Comparison of ENCODE assay signal across 18 cellular contexts in the genomic region with DNA sequence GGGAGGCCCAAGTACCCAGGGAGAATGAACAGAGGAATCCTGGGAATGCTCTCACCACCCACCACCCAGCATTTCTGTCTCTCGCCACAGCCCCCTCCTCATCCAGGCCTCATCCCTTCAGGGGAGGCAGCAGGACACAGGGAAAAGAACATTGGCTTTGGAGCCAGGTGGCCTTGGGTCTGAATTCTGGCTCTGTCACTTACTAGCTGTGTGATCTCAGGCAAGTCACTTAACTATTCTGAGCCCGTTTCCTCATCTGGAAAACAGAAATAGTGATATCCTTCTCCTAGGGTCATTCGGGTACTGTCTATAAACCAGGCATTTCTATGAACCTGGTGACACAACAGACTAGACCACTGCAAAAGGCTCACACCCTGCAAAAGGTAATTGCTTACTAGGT. TPM values are rescaled to one million over a fixed set of nuclear protein-coding genes. Genes with fewer than 3 reads are reported as not detected.
DNase-seq lines count a peak whose midpoint lies in the region; ATAC-seq, FAIRE-seq and TF ChIP-seq lines count a peak whose summit lies in the region.
"Had no signal": no experiment of that assay in that cellular context is flagged by ENCODE, and none has a peak within 500 bp of the region (broad histone marks: within the 10 kb centered on the region; RNA-seq: fewer than 3 reads in every experiment).

No MANE protein-coding gene starts in this region.

- H3K4me1 ChIP-seq in K562 (replicated peaks in 1 of 2; ENCODE audit: control insufficient read depth in 2 of 2, insufficient read depth in 2 of 2, low read length in 2 of 2) (peaks cover 15 to 27% of the 10 kb centered on the region in 2 experiments; a peak in 4 of 5 replicates), mesendoderm (ENCODE audit: control insufficient read depth, low read depth, low read length) (peaks cover 7% of the 10 kb centered on the region), neuronal stem cell (ENCODE audit: control insufficient read depth in 2 of 2, insufficient read depth in 1 of 2, low read depth in 1 of 2, low read length in 2 of 2) (peaks cover 7 to 10% of the 10 kb centered on the region in 2 donors)

- H4K8ac ChIP-seq in mesendoderm (ENCODE audit: low read depth, low read length) (no peak overlapping the region), neuronal stem cell (ENCODE audit: low read depth, low read length) (no peak overlapping the region)

- H4K20me1 ChIP-seq in K562 (replicated peaks; ENCODE audit: control insufficient read depth, insufficient read depth, low read length): no peaks in the 10 kb centered on the region

- H3K9me3 ChIP-seq in K562 (replicated peaks; ENCODE audit: control insufficient read depth, insufficient read depth, low read depth, low read length) (no peaks in the 10 kb centered on the region), neuronal stem cell (replicated peaks in 1 of 2; ENCODE audit: control insufficient read depth in 2 of 2, insufficient read depth in 1 of 2, low read depth in 1 of 2, low read length in 2 of 2) (no peaks in the 10 kb centered on the region)

- no peaks in the 10 kb centered on the region for H3K36me3 Mint-ChIP-seq in activated CD4-positive, alpha-beta T cell treated with anti-CD3 and anti-CD28 coated beads for 36 hours (ENCODE audit: low read depth)
- no peaks in the 10 kb centered on the region for H3K36me3 Mint-ChIP-seq in naive thymus-derived CD8-positive, alpha-beta T cell
- H3K36me3 Mint-ChIP-seq: CD4-positive, alpha-beta memory T cell had no signal

- no peaks in the 10 kb centered on the region for H3K79me2 ChIP-seq in K562 (ENCODE audit: control insufficient read depth, insufficient read depth, low read length)
- H3K79me2 ChIP-seq in mesendoderm (ENCODE audit: control insufficient read depth, insufficient read depth, low read length): no peaks in the 10 kb centered on the region

- H3K4me2 ChIP-seq in K562 (ENCODE audit: insufficient read depth, low read length) (no peak overlapping the region), mesendoderm (ENCODE audit: low read length) (no peak overlapping the region), neuronal stem cell (ENCODE audit: insufficient read depth, low read length, poor library complexity, severe bottlenecking) (no peak overlapping the region)

- POLR2A ChIA-PET in K562 (lab: Yijun Ruan, JAX): interaction anchor here (0.6 kb wide), 1 partner anchor 105 kb away, joined by 4 read pairs; no protein-coding TSS in a partner anchor
- POLR2A ChIA-PET in activated CD4-positive, alpha-beta T cell treated with anti-CD3 and anti-CD28 coated beads for 36 hours (lab: Charles Lee): no interaction called here
- POLR2A ChIA-PET in naive thymus-derived CD8-positive, alpha-beta T cell (lab: Charles Lee): no interaction called here

- no peak overlapping the region for H3K27ac Mint-ChIP-seq in activated CD4-positive, alpha-beta T cell treated with anti-CD3 and anti-CD28 coated beads for 36 hours
- H3K27ac Mint-ChIP-seq in naive thymus-derived CD8-positive, alpha-beta T cell: no peak overlapping the region
- H3K27ac Mint-ChIP-seq: CD4-positive, alpha-beta memory T cell had no signal

- TF ChIP-seq POLR2A in K562 (conservative IDR thresholded peaks at IDR 0.05): no peak

- 62% methylated on average over 3 of the region's 3 CpGs for WGBS in K562 (ENCODE audit: insufficient coverage, low coverage, missing lambda C conversion rate)
- no CpG with 5 or more reads among the region's 3 CpGs for WGBS in mesendoderm (ENCODE audit: extremely low coverage, insufficient coverage, low lambda C conversion rate)
- WGBS in neuronal stem cell (ENCODE audit: extremely low coverage in 2 of 2, insufficient read length in 2 of 2, insufficient replicate concordance in 1 of 2), 2 donors: no CpG with 5 or more reads among the region's 3 CpGs

- in situ Hi-C loops in K562 (cut with MboI): no loop called here

- H3K27ac ChIP-seq in K562 (ENCODE audit: extremely low read depth, low read depth, low read length) (no peak overlapping the region), mesendoderm (ENCODE audit: low read depth, low read length) (no peak overlapping the region), neuronal stem cell (replicated peaks; ENCODE audit: low read length) (no peak overlapping the region)

- no peak for TF ChIP-seq CTCF in K562 (IDR thresholded peaks at IDR 0.05 in 2 of 3, conservative IDR thresholded peaks at IDR 0.05 in 1 of 3; ENCODE audit: insufficient read depth in 2 of 3, low read depth in 1 of 3, low read length in 3 of 3)

- FAIRE-seq in K562 (lab: Jason Lieb, UNC): no peak
- FAIRE-seq: G401.6, GM12892, H1 had no signal

- peak overlapping the region; percentile 44 for H3K56ac ChIP-seq in mesendoderm (ENCODE audit: low read length)

- no peak overlapping the region for H2BK5ac ChIP-seq in mesendoderm (ENCODE audit: low read length)
- H2BK5ac ChIP-seq in neuronal stem cell (ENCODE audit: low read length): no peak overlapping the region

- H2AFZ ChIP-seq in K562 (ENCODE audit: low read depth, low read length): no peak overlapping the region
- no peak overlapping the region for H2AFZ ChIP-seq in neuronal stem cell (ENCODE audit: low read length)

- no peaks in the 10 kb centered on the region for H3K79me1 ChIP-seq in mesendoderm (ENCODE audit: low read length)
- H3K79me1 ChIP-seq in neuronal stem cell (ENCODE audit: low read depth, low read length): no peaks in the 10 kb centered on the region

- no peak overlapping the region for H3K4me3 Mint-ChIP-seq in activated CD4-positive, alpha-beta T cell treated with anti-CD3 and anti-CD28 coated beads for 36 hours
- H3K4me3 Mint-ChIP-seq in naive thymus-derived CD8-positive, alpha-beta T cell: no peak overlapping the region
- H3K4me3 Mint-ChIP-seq: CD4-positive, alpha-beta memory T cell had no signal

- H3K36me3 ChIP-seq in K562 (ENCODE audit: control insufficient read depth, insufficient read depth, low read length) (no peaks in the 10 kb centered on the region), mesendoderm (ENCODE audit: control insufficient read depth, insufficient read depth, low read length) (no peaks in the 10 kb centered on the region), neuronal stem cell (replicated peaks in 1 of 2; ENCODE audit: control insufficient read depth in 2 of 2, insufficient read depth in 2 of 2, low read length in 2 of 2) (no peaks in the 10 kb centered on the region)

- CTCF ChIA-PET in K562 (lab: Yijun Ruan, JAX; ENCODE audit: low intra/inter-chr PET ratio): no interaction called here
- CTCF ChIA-PET in activated CD4-positive, alpha-beta T cell treated with anti-CD3 and anti-CD28 coated beads for 36 hours (lab: Charles Lee): no interaction called here

- H3K9me3 Mint-ChIP-seq in activated CD4-positive, alpha-beta T cell treated with anti-CD3 and anti-CD28 coated beads for 36 hours (ENCODE audit: low read depth): no peaks in the 10 kb centered on the region
- no peaks in the 10 kb centered on the region for H3K9me3 Mint-ChIP-seq in naive thymus-derived CD8-positive, alpha-beta T cell
- H3K9me3 Mint-ChIP-seq: CD4-positive, alpha-beta memory T cell had no signal

- TF ChIP-seq RAD21 in K562 (CRISPR knock-in tag; conservative IDR thresholded peaks at IDR 0.05 in 1 of 2, IDR thresholded peaks at IDR 0.05 in 1 of 2): no peak

- ATAC-seq in K562 (no peak), HG02610 (IDR thresholded peaks at IDR 0.05; ENCODE audit: unreplicated experiment) (no peak)
- no peak for ATAC-seq in activated CD4-positive, alpha-beta T cell treated with anti-CD3 and anti-CD28 coated beads for 36 hours
- ATAC-seq in naive thymus-derived CD8-positive, alpha-beta T cell: no peak

- H3K14ac ChIP-seq in neuronal stem cell (ENCODE audit: low read length): peak overlapping the region; percentile 11

- H2BK120ac ChIP-seq in mesendoderm (ENCODE audit: low read depth, low read length) (no peak overlapping the region), neuronal stem cell (ENCODE audit: low read depth, low read length) (no peak overlapping the region)

- peak overlapping the region; percentile 22 for H4K91ac ChIP-seq in neuronal stem cell (ENCODE audit: low read depth, low read length, poor library complexity)

- H3K4me3 ChIP-seq in K562 (no peak overlapping the region), mesendoderm (ENCODE audit: low read length) (no peak overlapping the region), neuronal stem cell (ENCODE audit: low read length in 2 of 2) (no peak overlapping the region)

- no peaks in the 10 kb centered on the region for H3K9me1 ChIP-seq in K562 (ENCODE audit: control insufficient read depth, insufficient read depth, low read length)

- no peak overlapping the region for H3K9ac ChIP-seq in K562 (ENCODE audit: insufficient read depth in 1 of 2, low read depth in 2 of 2, low read length in 2 of 2)
- no peak overlapping the region for H3K9ac ChIP-seq in mesendoderm (ENCODE audit: low read length)
- no peak overlapping the region for H3K9ac ChIP-seq in neuronal stem cell (ENCODE audit: low read depth, low read length, poor library complexity)

- H2BK12ac ChIP-seq in neuronal stem cell (ENCODE audit: low read length): peak overlapping the region; percentile 5

- H3K27me3 Mint-ChIP-seq in activated CD4-positive, alpha-beta T cell treated with anti-CD3 and anti-CD28 coated beads for 36 hours: no peaks in the 10 kb centered on the region
- H3K27me3 Mint-ChIP-seq in naive thymus-derived CD8-positive, alpha-beta T cell: peaks cover 0 to 2% (median 0%) of the 10 kb centered on the region in 5 donors
- H3K27me3 Mint-ChIP-seq: CD4-positive, alpha-beta memory T cell had no signal

- H3K23ac ChIP-seq in mesendoderm (ENCODE audit: low read length): no peak overlapping the region
- no peak overlapping the region for H3K23ac ChIP-seq in neuronal stem cell (ENCODE audit: low read depth, low read length, poor library complexity)

- no peaks in the 10 kb centered on the region for H3K4me1 Mint-ChIP-seq in activated CD4-positive, alpha-beta T cell treated with anti-CD3 and anti-CD28 coated beads for 36 hours
- H3K4me1 Mint-ChIP-seq in naive thymus-derived CD8-positive, alpha-beta T cell: peaks cover 0 to 2% (median 0%) of the 10 kb centered on the region in 4 donors
- H3K4me1 Mint-ChIP-seq: CD4-positive, alpha-beta memory T cell had no signal

- H3K27me3 ChIP-seq in K562 (ENCODE audit: control insufficient read depth in 2 of 2, insufficient read depth in 2 of 2, low read length in 2 of 2) (no peaks in the 10 kb centered on the region), mesendoderm (ENCODE audit: insufficient read depth, low read length, poor library complexity) (no peaks in the 10 kb centered on the region), neuronal stem cell (ENCODE audit: control insufficient read depth in 3 of 3, insufficient read depth in 3 of 3, low read depth in 1 of 3, low read length in 3 of 3) (peaks cover 0 to 5% (median 0%) of the 10 kb centered on the region in 3 experiments)

- H3K4ac ChIP-seq in mesendoderm (ENCODE audit: low read depth, low read length): no peak overlapping the region
- H3K4ac ChIP-seq in neuronal stem cell (ENCODE audit: low read length): no peak overlapping the region

- no peak overlapping the region for H3K18ac ChIP-seq in mesendoderm (ENCODE audit: low read length)
- peak overlapping the region; percentile 29 for H3K18ac ChIP-seq in neuronal stem cell (ENCODE audit: low read length)

- H2AK5ac ChIP-seq in mesendoderm (ENCODE audit: low read length): no peak overlapping the region
- H2AK5ac ChIP-seq in neuronal stem cell (ENCODE audit: low read depth, low read length): no peak overlapping the region

- no peak for TF ChIP-seq EP300 in K562 (IDR thresholded peaks at IDR 0.05; ENCODE audit: low read length)

- intact Hi-C loops in K562 (cut with micrococcal nuclease): loop anchor here (10.0 kb wide), 1 partner anchor 536 kb away; the partner anchor contains the start of gene TPBGL
- intact Hi-C loops in activated CD4-positive, alpha-beta T cell treated with anti-CD3 and anti-CD28 coated beads for 36 hours (cut with DNase I, micrococcal nuclease): no loop called here

- H4K5ac ChIP-seq in mesendoderm (ENCODE audit: low read length): no peak overlapping the region

- BruUV-seq in K562 (replicated peaks; lab: Mats Ljungman, UMichigan): no TSS peak

- no peak overlapping the region for H2BK15ac ChIP-seq in mesendoderm (replicated peaks; ENCODE audit: low read depth)
- H2BK15ac ChIP-seq in neuronal stem cell (ENCODE audit: low read length): no peak overlapping the region

- no peak for DNase-seq in K562 (ENCODE audit: extremely low read depth in 1 of 4, low spot score in 3 of 4)
- DNase-seq in mesendoderm: no peak
- no peak for DNase-seq in neuronal stem cell (ENCODE audit: low spot score)
- no peak for DNase-seq in activated CD4-positive, alpha-beta T cell treated with anti-CD3 and anti-CD28 coated beads for 36 hours
- no peak for DNase-seq in naive thymus-derived CD8-positive, alpha-beta T cell
- DNase-seq: C1 segment of cervical spinal cord; Calu3; CD4-positive, alpha-beta memory T cell; COR-L47; DMS53; DND-41; H7; HCEC 1CT had no signal

RNA-seq across cellular contexts. Expression of gene CHRDL2, which starts 22.1 kb away (rescaled TPM):
- total RNA-seq in K562 (2011; cell fraction: chromatin; rRNA removed; ENCODE audit: low replicate concordance): not detected in 2 replicates
- not detected in 2 replicates for total RNA-seq in K562 (2011; cell fraction: nucleolus; rRNA removed)
- not detected in 2 replicates for total RNA-seq in K562 (2011; cell fraction: nucleoplasm; rRNA removed)
- not detected in 2 replicates for total RNA-seq in K562 (2014; rRNA removed)
- total RNA-seq in K562 (2014; rRNA removed; fragmentation: Illumina TruSeq; extraction: Trizol): not detected in 2 replicates
- total RNA-seq in K562 (2015; rRNA removed; fragmentation: Illumina TruSeq; extraction: Trizol): not detected in 2 replicates
- 0.20 TPM in 1 of 2 replicates, not detected in the other for total RNA-seq in K562 (2021)
- not detected in 2 replicates for polyA plus RNA-seq in K562 (2011; rRNA removed)
- not detected in 2 replicates for polyA plus RNA-seq in K562 (2011; cell fraction: cytosol; rRNA removed)
- not detected in 2 replicates for polyA plus RNA-seq in K562 (2011; cell fraction: nucleus; rRNA removed)
- polyA plus RNA-seq in K562 (2012): not detected in 2 replicates
- not detected in 2 replicates for polyA plus RNA-seq in K562 (2014; fragmentation: Illumina TruSeq; extraction: Trizol)
- polyA plus RNA-seq in K562 (2014; fragmentation: Nextera tagmentation; extraction: Ambion mirVana): not detected
- polyA plus RNA-seq in K562 (2014; rRNA removed): not detected in 2 replicates
- polyA minus RNA-seq in K562 (2011; rRNA and poly(A)+ RNA removed): not detected in 2 replicates
- polyA minus RNA-seq in K562 (2011; cell fraction: cytosol; rRNA and poly(A)+ RNA removed): not detected in 2 replicates
- polyA minus RNA-seq in K562 (2011; cell fraction: nucleus; rRNA and poly(A)+ RNA removed): not detected in 2 replicates
- 0.37 TPM for polyA plus RNA-seq in mesendoderm (2013, experiment 1 of 2)
- 0.39 TPM for polyA plus RNA-seq in mesendoderm (2013, experiment 2 of 2)
- polyA plus RNA-seq in neuronal stem cell (2013, experiment 1 of 2): 0.81 TPM
- 0.80 TPM for polyA plus RNA-seq in neuronal stem cell (2013, experiment 2 of 2)
- total RNA-seq in activated CD4-positive, alpha-beta T cell treated with anti-CD3 and anti-CD28 coated beads for 36 hours: not detected
- total RNA-seq in naive thymus-derived CD8-positive, alpha-beta T cell: not detected
- not detected for polyA plus RNA-seq in naive thymus-derived CD8-positive, alpha-beta T cell
- total RNA-seq: A172; Calu3; CD4-positive, alpha-beta memory T cell; H7 had no signal
- polyA plus RNA-seq: CD4-positive, alpha-beta memory T cell had no signal

RNA-seq across cellular contexts. Expression of gene RNF169, which starts 39.5 kb away (rescaled TPM):
- 15.0 and 31.9 TPM in 2 replicates for total RNA-seq in K562 (2011; cell fraction: chromatin; rRNA removed; ENCODE audit: low replicate concordance)
- 14.7 and 16.8 TPM in 2 replicates for total RNA-seq in K562 (2011; cell fraction: nucleolus; rRNA removed)
- 21.8 and 30.6 TPM in 2 replicates for total RNA-seq in K562 (2011; cell fraction: nucleoplasm; rRNA removed)
- total RNA-seq in K562 (2014; rRNA removed) (10.0 and 16.5 TPM in 2 replicates), K562 (2014; rRNA removed; fragmentation: Illumina TruSeq; extraction: Trizol) (18.1 and 19.4 TPM in 2 replicates), K562 (2015; rRNA removed; fragmentation: Illumina TruSeq; extraction: Trizol) (16.2 and 17.3 TPM in 2 replicates), K562 (2021) (15.1 and 16.0 TPM in 2 replicates)
- polyA plus RNA-seq in K562 (2011; rRNA removed) (14.6 and 21.1 TPM in 2 replicates), K562 (2014; fragmentation: Illumina TruSeq; extraction: Trizol) (8.8 and 10.1 TPM in 2 replicates), K562 (2014; fragmentation: Nextera tagmentation; extraction: Ambion mirVana) (1 to 10 TPM in 1 of 2 experiments, under 1 TPM in 1; 0.68 to 1.5 TPM), K562 (2014; rRNA removed) (8.0 and 8.1 TPM in 2 replicates)
- 4.7 and 12.8 TPM in 2 replicates for polyA plus RNA-seq in K562 (2011; cell fraction: cytosol; rRNA removed)
- polyA plus RNA-seq in K562 (2011; cell fraction: nucleus; rRNA removed): 13.5 and 25.0 TPM in 2 replicates
- 4.4 and 4.9 TPM in 2 replicates for polyA plus RNA-seq in K562 (2012)
- polyA minus RNA-seq in K562 (2011; rRNA and poly(A)+ RNA removed): 46.9 and 57.6 TPM in 2 replicates
- 17.7 and 18.5 TPM in 2 replicates for polyA minus RNA-seq in K562 (2011; cell fraction: cytosol; rRNA and poly(A)+ RNA removed)
- polyA minus RNA-seq in K562 (2011; cell fraction: nucleus; rRNA and poly(A)+ RNA removed): 28.5 and 38.7 TPM in 2 replicates
- 3.8 TPM for polyA plus RNA-seq in mesendoderm (2013, experiment 1 of 2)
- polyA plus RNA-seq in mesendoderm (2013, experiment 2 of 2): 3.8 TPM
- polyA plus RNA-seq in neuronal stem cell (2013, experiment 1 of 2): 9.8 TPM
- 10.2 TPM for polyA plus RNA-seq in neuronal stem cell (2013, experiment 2 of 2)
- total RNA-seq in activated CD4-positive, alpha-beta T cell treated with anti-CD3 and anti-CD28 coated beads for 36 hours: 10 to 100 TPM; 15.3 to 16.0 TPM
- 10 to 100 TPM; 22.7 to 24.2 TPM for total RNA-seq in naive thymus-derived CD8-positive, alpha-beta T cell
- polyA plus RNA-seq in naive thymus-derived CD8-positive, alpha-beta T cell: 1 to 10 TPM in 2 of 3 donors, under 1 TPM in 1; 0.51 to 2.2 (median 1.4) TPM
